ENCODE assay signal across 1 cellular context in genomic region chr12:101594700-101595099, GRCh38.
TF ChIP-seq lines count a peak whose summit lies in the region.

Gene MYBPC1, plus strand, starts transcription at chr12:101594971. Its CDS starts 100 bp downstream, at chr12:101595071.

TF ChIP-seq in GM23338, 12 proteins besides CTCF, POLR2A, EP300 and RAD21 (continued from another document):
- TF ChIP-seq REST (IDR thresholded peaks at IDR 0.05; ENCODE audit: unreplicated experiment): no peak
- TF ChIP-seq CREB1 (CRISPR knock-in tag; IDR thresholded peaks at IDR 0.05; ENCODE audit: low read depth): no peak
- TF ChIP-seq EZH2phosphoT487 (IDR thresholded peaks at IDR 0.05; ENCODE audit: unreplicated experiment): no peak
- no peak for TF ChIP-seq ZNF331 (CRISPR knock-in tag; IDR thresholded peaks at IDR 0.05; ENCODE audit: low read depth)
- TF ChIP-seq NANOG (IDR thresholded peaks at IDR 0.05; ENCODE audit: borderline replicate concordance): no peak
- TF ChIP-seq STAT1 (IDR thresholded peaks at IDR 0.05; ENCODE audit: unreplicated experiment): no peak
- no peak for TF ChIP-seq EZH2 (IDR thresholded peaks at IDR 0.05; ENCODE audit: low read depth, unreplicated experiment)
